8 cellular contexts compared by ENCODE assay signal in genomic region chr16:57648590-57649442, GRCh38. TPM values are rescaled to one million over a fixed set of nuclear protein-coding genes. Genes with fewer than 3 reads are reported as not detected.
DNase-seq lines count a peak whose midpoint lies in the region; ATAC-seq, FAIRE-seq and TF ChIP-seq lines count a peak whose summit lies in the region.

No MANE protein-coding gene starts in this region.

- peaks cover 19% of the 10 kb centered on the region for H3K4me1 Mint-ChIP-seq in activated CD4-positive, alpha-beta T cell treated with anti-CD3 and anti-CD28 coated beads for 36 hours
- H3K4me1 Mint-ChIP-seq in chondrocyte (ENCODE audit: low read depth) = peaks cover 24% of the 10 kb centered on the region

- no peaks in the 10 kb centered on the region for H4K20me1 ChIP-seq in HepG2 (ENCODE audit: insufficient read depth, low read length)

- H3K79me2 ChIP-seq in HepG2 (ENCODE audit: insufficient read depth, low read length) = no peaks in the 10 kb centered on the region

- no peak overlapping the region for H3K9ac ChIP-seq in HepG2 (ENCODE audit: insufficient read depth, low read depth, low read length)

- no peak overlapping the region for H3K4me2 ChIP-seq in HepG2 (ENCODE audit: low read depth, low read length)

- no peaks in the 10 kb centered on the region for H3K27me3 Mint-ChIP-seq in activated CD4-positive, alpha-beta T cell treated with anti-CD3 and anti-CD28 coated beads for 36 hours
- H3K27me3 Mint-ChIP-seq in chondrocyte (ENCODE audit: low read depth) = no peaks in the 10 kb centered on the region

- POLR2A ChIA-PET in activated CD4-positive, alpha-beta T cell treated with anti-CD3 and anti-CD28 coated beads for 36 hours (lab: Charles Lee) = no interaction called here
- POLR2A ChIA-PET in HepG2 (lab: Yijun Ruan, JAX) = interaction anchor here (0.5 to 1.2 kb wide), 3 partner anchors 27 to 87 kb away, joined by 3 read pairs; partner anchors contain the start of gene KATNB1

- BruUV-seq in HepG2 (replicated peaks; lab: Mats Ljungman, UMichigan) = no TSS peak

- in situ Hi-C loops in HepG2 (cut with HindIII; ENCODE audit: extremely low pct_ligation_motif_present, low pct_unique_long_range_greater_than_20kb) = loop anchor here (5.0 kb wide), 1 partner anchor 47 kb away; no protein-coding TSS in a partner anchor

- peak; percentile 88 for DNase-seq in GM12865 (ENCODE audit: low read depth)
- peak; percentile 35 for DNase-seq in NCI-H510A (lab: John Stamatoyannopoulos, UW)
- peak; percentile 92 for DNase-seq in activated CD4-positive, alpha-beta T cell treated with anti-CD3 and anti-CD28 coated beads for 36 hours
- no peak for DNase-seq in chondrocyte (ENCODE audit: low spot score)
- DNase-seq in HepG2 (ENCODE audit: low spot score) = peak; percentile 83
- DNase-seq in stimulated activated CD4-positive, alpha-beta T cell treated with anti-CD3 and anti-CD28 coated beads, Interleukin-4, amount 100 ng/mL, for 48 hours (ENCODE audit: low read depth in 2 of 2) = peak; percentile 71 to 85

- no peak for TF ChIP-seq POLR2A in HepG2 (IDR thresholded peaks at IDR 0.05; ENCODE audit: insufficient read depth in 1 of 2, low read depth in 2 of 2, low read length in 2 of 2)

- H3K9me3 ChIP-seq in HepG2 (ENCODE audit: low read length) = no peaks in the 10 kb centered on the region

- no peaks in the 10 kb centered on the region for H3K36me3 Mint-ChIP-seq in activated CD4-positive, alpha-beta T cell treated with anti-CD3 and anti-CD28 coated beads for 36 hours (ENCODE audit: low read depth)
- H3K36me3 Mint-ChIP-seq in chondrocyte (ENCODE audit: low read depth) = peaks cover 8% of the 10 kb centered on the region

- TF ChIP-seq CTCF in GM12865 (IDR thresholded peaks at IDR 0.05; ENCODE audit: insufficient read depth, low read depth, low read length, missing control alignments) (peak; percentile 100), chondrocyte (IDR thresholded peaks at IDR 0.05) (peak; percentile 100), HepG2 (CRISPR knock-in tag; IDR thresholded peaks at IDR 0.05) (peak; percentile 100)

- no peaks in the 10 kb centered on the region for H3K9me3 Mint-ChIP-seq in activated CD4-positive, alpha-beta T cell treated with anti-CD3 and anti-CD28 coated beads for 36 hours (ENCODE audit: low read depth)
- no peaks in the 10 kb centered on the region for H3K9me3 Mint-ChIP-seq in chondrocyte (ENCODE audit: low read depth)

- peak overlapping the region; percentile 33 for H3K27ac Mint-ChIP-seq in activated CD4-positive, alpha-beta T cell treated with anti-CD3 and anti-CD28 coated beads for 36 hours
- no peak overlapping the region for H3K27ac Mint-ChIP-seq in chondrocyte (ENCODE audit: unreplicated experiment)

- H3K27ac ChIP-seq in HepG2 (ENCODE audit: extremely low read length, insufficient read depth, low read length) = no peak overlapping the region

- 71% methylated on average over 9 of the region's 18 CpGs for WGBS in HepG2 (ENCODE audit: low lambda C conversion rate)

- H3K4me1 ChIP-seq in HepG2 (ENCODE audit: insufficient read depth, low read length) = peaks cover 29% of the 10 kb centered on the region

- CTCF ChIA-PET in activated CD4-positive, alpha-beta T cell treated with anti-CD3 and anti-CD28 coated beads for 36 hours (lab: Charles Lee) = interaction anchor here (0.6 to 6.5 kb wide), 19 partner anchors 12 to 354 kb away, joined by 3 to 121 read pairs (median 4); no protein-coding TSS in a partner anchor
- CTCF ChIA-PET in HepG2 (lab: Yijun Ruan, JAX; ENCODE audit: low intra/inter-chr PET ratio, low total read pairs) = interaction anchor here (0.6 to 12.3 kb wide), 32 partner anchors 9 to 351 kb away, joined by 3 to 571 read pairs (median 5); partner anchors contain the start of genes ADGRG3, KATNB1 and KIFC3

- intact Hi-C loops in activated CD4-positive, alpha-beta T cell treated with anti-CD3 and anti-CD28 coated beads for 36 hours (cut with DNase I, micrococcal nuclease) = loop anchor here (1.0 to 5.0 kb wide), 7 partner anchors 38 to 73 kb away; no protein-coding TSS in a partner anchor
- intact Hi-C loops in HepG2 (cut with micrococcal nuclease; ENCODE audit: unreplicated experiment) = loop anchor here (1.0 kb wide), 6 partner anchors 45 to 86 kb away; partner anchors contain the start of genes DRC7 and KATNB1

- no peak overlapping the region for H3K4me3 ChIP-seq in GM12865 (ENCODE audit: low read depth, low read length)
- no peak overlapping the region for H3K4me3 ChIP-seq in HepG2 (replicated peaks in 1 of 3; ENCODE audit: insufficient read depth in 1 of 3, low read depth in 2 of 3, low read length in 3 of 3)

- FAIRE-seq in HepG2 (lab: Jason Lieb, UNC) = peak; percentile 91

- peak; percentile 100 for TF ChIP-seq RAD21 in HepG2 (CRISPR knock-in tag; IDR thresholded peaks at IDR 0.05)

- no peaks in the 10 kb centered on the region for H3K36me3 ChIP-seq in HepG2 (replicated peaks in 1 of 2; ENCODE audit: control insufficient read depth in 1 of 2, insufficient read depth in 2 of 2, low read length in 2 of 2)

- ATAC-seq in HG03108 (IDR thresholded peaks at IDR 0.05; ENCODE audit: unreplicated experiment) (peak; percentile 58), HepG2 (peak; percentile 81), HG03521 (IDR thresholded peaks at IDR 0.05; ENCODE audit: unreplicated experiment) (no peak)
- ATAC-seq in activated CD4-positive, alpha-beta T cell treated with anti-CD3 and anti-CD28 coated beads for 36 hours = peak; percentile 90

- H2AFZ ChIP-seq in HepG2 (ENCODE audit: low read length) = no peak overlapping the region

- TF ChIP-seq EP300 in HepG2 (IDR thresholded peaks at IDR 0.05; ENCODE audit: low read depth in 2 of 2, low read length in 2 of 2) (no peak; a peak in 1 of 4 replicates), HepG2 (CRISPR knock-in tag; IDR thresholded peaks at IDR 0.05; ENCODE audit: borderline replicate concordance) (no peak)

- no peak overlapping the region for H3K4me3 Mint-ChIP-seq in activated CD4-positive, alpha-beta T cell treated with anti-CD3 and anti-CD28 coated beads for 36 hours
- H3K4me3 Mint-ChIP-seq in chondrocyte (ENCODE audit: unreplicated experiment) = no peak overlapping the region

- H3K27me3 ChIP-seq in HepG2 (ENCODE audit: control insufficient read depth in 1 of 2, insufficient read depth in 2 of 2, low read length in 2 of 2) = no peaks in the 10 kb centered on the region

RNA-seq across cellular contexts. Expression of gene ADGRG3, which starts 19.3 kb away (rescaled TPM):
- total RNA-seq in activated CD4-positive, alpha-beta T cell treated with anti-CD3 and anti-CD28 coated beads for 36 hours = not detected
- not detected in 3 replicates for total RNA-seq in chondrocyte
- 1.0 and 2.7 TPM in 2 replicates for total RNA-seq in HepG2 (2016; rRNA removed; fragmentation: Illumina TruSeq; extraction: Trizol)
- total RNA-seq in HepG2 (2016; cell fraction: cytosol; rRNA removed; fragmentation: Illumina TruSeq; extraction: Trizol; ENCODE audit: low read depth) = 0.79 and 1.1 TPM in 2 replicates
- total RNA-seq in HepG2 (2016; cell fraction: insoluble cytoplasmic fraction; rRNA removed; fragmentation: Illumina TruSeq; extraction: Trizol) = 1.1 and 2.2 TPM in 2 replicates
- total RNA-seq in HepG2 (2016; cell fraction: membrane; rRNA removed; fragmentation: Illumina TruSeq; extraction: Trizol) = 1.0 and 1.5 TPM in 2 replicates
- 2.3 and 2.7 TPM in 2 replicates for total RNA-seq in HepG2 (2016; cell fraction: nucleus; rRNA removed; fragmentation: Illumina TruSeq; extraction: Trizol)
- polyA plus RNA-seq in HepG2 (2011; rRNA removed) = 11.8 and 13.6 TPM in 2 replicates
- 10.8 and 11.2 TPM in 2 replicates for polyA plus RNA-seq in HepG2 (2011; cell fraction: cytosol; rRNA removed)
- 21.1 and 23.7 TPM in 2 replicates for polyA plus RNA-seq in HepG2 (2011; cell fraction: nucleus; rRNA removed)
- 5.8 and 8.1 TPM in 2 replicates for polyA plus RNA-seq in HepG2 (2012)
- 0.49 and 0.54 TPM in 2 replicates for polyA plus RNA-seq in HepG2 (2016; cell fraction: cytosol; fragmentation: Illumina TruSeq; extraction: Trizol; ENCODE audit: low read depth)
- 1.3 TPM in 2 replicates for polyA plus RNA-seq in HepG2 (2016; cell fraction: insoluble cytoplasmic fraction; fragmentation: Illumina TruSeq; extraction: Trizol; ENCODE audit: low read depth)
- polyA plus RNA-seq in HepG2 (2016; cell fraction: membrane; fragmentation: Illumina TruSeq; extraction: Trizol; ENCODE audit: low read depth) = 0.65 and 1.0 TPM in 2 replicates
- polyA plus RNA-seq in HepG2 (2016; cell fraction: nucleus; fragmentation: Illumina TruSeq; extraction: Trizol; ENCODE audit: insufficient read depth, low read depth) = 5.4 and 6.5 TPM in 2 replicates
- 0.91 and 31.9 TPM in 2 replicates for polyA minus RNA-seq in HepG2 (2011; rRNA and poly(A)+ RNA removed; ENCODE audit: low replicate concordance)
- polyA minus RNA-seq in HepG2 (2011; cell fraction: cytosol; rRNA and poly(A)+ RNA removed) = 4.7 and 5.3 TPM in 2 replicates
- polyA minus RNA-seq in HepG2 (2011; cell fraction: nucleus; rRNA and poly(A)+ RNA removed) = 8.9 and 10.4 TPM in 2 replicates

RNA-seq across cellular contexts. Expression of gene ADGRG1, which starts 20.4 kb away (rescaled TPM):
- 1 to 10 TPM; 6.3 to 6.8 TPM for total RNA-seq in activated CD4-positive, alpha-beta T cell treated with anti-CD3 and anti-CD28 coated beads for 36 hours
- total RNA-seq in chondrocyte (16.8 to 57.8 TPM (median 56.3 TPM) in 3 replicates), HepG2 (2016; rRNA removed; fragmentation: Illumina TruSeq; extraction: Trizol) (2.8 and 5.9 TPM in 2 replicates)
- 1.1 and 2.0 TPM in 2 replicates for total RNA-seq in HepG2 (2016; cell fraction: cytosol; rRNA removed; fragmentation: Illumina TruSeq; extraction: Trizol; ENCODE audit: low read depth)
- 2.8 and 5.0 TPM in 2 replicates for total RNA-seq in HepG2 (2016; cell fraction: insoluble cytoplasmic fraction; rRNA removed; fragmentation: Illumina TruSeq; extraction: Trizol)
- 3.1 and 3.2 TPM in 2 replicates for total RNA-seq in HepG2 (2016; cell fraction: membrane; rRNA removed; fragmentation: Illumina TruSeq; extraction: Trizol)
- 7.2 and 8.0 TPM in 2 replicates for total RNA-seq in HepG2 (2016; cell fraction: nucleus; rRNA removed; fragmentation: Illumina TruSeq; extraction: Trizol)
- polyA plus RNA-seq in HepG2 (2011; rRNA removed) = 2.7 and 3.3 TPM in 2 replicates
- polyA plus RNA-seq in HepG2 (2011; cell fraction: cytosol; rRNA removed) = 1.8 and 2.1 TPM in 2 replicates
- 5.0 and 7.4 TPM in 2 replicates for polyA plus RNA-seq in HepG2 (2011; cell fraction: nucleus; rRNA removed)
- polyA plus RNA-seq in HepG2 (2012) = 2.3 and 3.3 TPM in 2 replicates
- polyA plus RNA-seq in HepG2 (2016; cell fraction: cytosol; fragmentation: Illumina TruSeq; extraction: Trizol; ENCODE audit: low read depth) = 0.83 and 1.3 TPM in 2 replicates
- 2.4 and 5.1 TPM in 2 replicates for polyA plus RNA-seq in HepG2 (2016; cell fraction: insoluble cytoplasmic fraction; fragmentation: Illumina TruSeq; extraction: Trizol; ENCODE audit: low read depth)
- polyA plus RNA-seq in HepG2 (2016; cell fraction: membrane; fragmentation: Illumina TruSeq; extraction: Trizol; ENCODE audit: low read depth) = 2.8 and 3.2 TPM in 2 replicates
- 14.1 and 15.0 TPM in 2 replicates for polyA plus RNA-seq in HepG2 (2016; cell fraction: nucleus; fragmentation: Illumina TruSeq; extraction: Trizol; ENCODE audit: insufficient read depth, low read depth)
- 4.0 and 29.5 TPM in 2 replicates for polyA minus RNA-seq in HepG2 (2011; rRNA and poly(A)+ RNA removed; ENCODE audit: low replicate concordance)
- polyA minus RNA-seq in HepG2 (2011; cell fraction: cytosol; rRNA and poly(A)+ RNA removed) = 1.8 and 1.9 TPM in 2 replicates
- 2.4 and 2.8 TPM in 2 replicates for polyA minus RNA-seq in HepG2 (2011; cell fraction: nucleus; rRNA and poly(A)+ RNA removed)

RNA-seq across cellular contexts. Expression of gene DRC7, which starts 45.8 kb away (rescaled TPM):
- under 1 TPM in 1 of 2 experiments, not detected in 1; 0.05 TPM for total RNA-seq in activated CD4-positive, alpha-beta T cell treated with anti-CD3 and anti-CD28 coated beads for 36 hours
- total RNA-seq in chondrocyte (not detected in 3 replicates), HepG2 (2016; rRNA removed; fragmentation: Illumina TruSeq; extraction: Trizol) (2.7 and 3.4 TPM in 2 replicates)
- total RNA-seq in HepG2 (2016; cell fraction: cytosol; rRNA removed; fragmentation: Illumina TruSeq; extraction: Trizol; ENCODE audit: low read depth) = 0.26 and 1.5 TPM in 2 replicates
- total RNA-seq in HepG2 (2016; cell fraction: insoluble cytoplasmic fraction; rRNA removed; fragmentation: Illumina TruSeq; extraction: Trizol) = 2.4 and 2.5 TPM in 2 replicates
- total RNA-seq in HepG2 (2016; cell fraction: membrane; rRNA removed; fragmentation: Illumina TruSeq; extraction: Trizol) = 1.4 and 2.1 TPM in 2 replicates
- total RNA-seq in HepG2 (2016; cell fraction: nucleus; rRNA removed; fragmentation: Illumina TruSeq; extraction: Trizol) = 0.59 and 1.6 TPM in 2 replicates
- polyA plus RNA-seq in HepG2 (2011; rRNA removed) = 3.4 and 3.5 TPM in 2 replicates
- 2.7 and 3.1 TPM in 2 replicates for polyA plus RNA-seq in HepG2 (2011; cell fraction: cytosol; rRNA removed)
- 3.4 TPM in 2 replicates for polyA plus RNA-seq in HepG2 (2011; cell fraction: nucleus; rRNA removed)
- 4.1 and 4.4 TPM in 2 replicates for polyA plus RNA-seq in HepG2 (2012)
- polyA plus RNA-seq in HepG2 (2016; cell fraction: cytosol; fragmentation: Illumina TruSeq; extraction: Trizol; ENCODE audit: low read depth) = 0.70 and 1.3 TPM in 2 replicates
- 2.0 and 2.4 TPM in 2 replicates for polyA plus RNA-seq in HepG2 (2016; cell fraction: insoluble cytoplasmic fraction; fragmentation: Illumina TruSeq; extraction: Trizol; ENCODE audit: low read depth)
- polyA plus RNA-seq in HepG2 (2016; cell fraction: membrane; fragmentation: Illumina TruSeq; extraction: Trizol; ENCODE audit: low read depth) = 1.0 and 1.1 TPM in 2 replicates
- 1.6 and 1.8 TPM in 2 replicates for polyA plus RNA-seq in HepG2 (2016; cell fraction: nucleus; fragmentation: Illumina TruSeq; extraction: Trizol; ENCODE audit: insufficient read depth, low read depth)
- polyA minus RNA-seq in HepG2 (2011; rRNA and poly(A)+ RNA removed; ENCODE audit: low replicate concordance) = 1.2 TPM in 1 of 2 replicates, not detected in the other
- 0.99 and 1.1 TPM in 2 replicates for polyA minus RNA-seq in HepG2 (2011; cell fraction: cytosol; rRNA and poly(A)+ RNA removed)
- polyA minus RNA-seq in HepG2 (2011; cell fraction: nucleus; rRNA and poly(A)+ RNA removed) = 1.3 and 2.5 TPM in 2 replicates
